ENCODE assay signal across 7 cellular contexts in genomic region chr10:3935141-3935540, GRCh38.
DNase-seq lines count a peak whose midpoint lies in the region; ATAC-seq and TF ChIP-seq lines count a peak whose summit lies in the region.

No MANE protein-coding gene starts in this region.

- H3K4me3 ChIP-seq in fibroblast of villous mesenchyme (ENCODE audit: low read depth, low read length): peak overlapping the region; percentile 45

- no peak for TF ChIP-seq CTCF in fibroblast of villous mesenchyme (IDR thresholded peaks at IDR 0.05; ENCODE audit: insufficient read depth, low read depth, low read length)

- peak; percentile 57 for DNase-seq in activated T-cell treated with anti-CD3 and anti-CD28 coated beads for 4 hours
- peak; percentile 87 for DNase-seq in fibroblast of villous mesenchyme (ENCODE audit: low read depth)
- peak; percentile 63 for DNase-seq in smooth muscle cell of the brain vasculature (ENCODE audit: low read depth, low spot score)
- DNase-seq in caudate nucleus (lab: John Stamatoyannopoulos, UW): no peak
- DNase-seq in superior temporal gyrus (ENCODE audit: extremely low spot score): no peak

- ATAC-seq in GM19324 (IDR thresholded peaks at IDR 0.05; ENCODE audit: low FRiP score, unreplicated experiment) (peak; percentile 92), HG03159 (IDR thresholded peaks at IDR 0.05; ENCODE audit: unreplicated experiment) (peak; percentile 99)

- no peak overlapping the region for H3K27ac ChIP-seq in caudate nucleus (ENCODE audit: low read depth, low read length)

Comparison
In these comparisons a context has a peak if more than half of its experiments do, and no peak if none do; other contexts are left out.
1. DNase-seq: peak in activated T-cell treated with anti-CD3 and anti-CD28 coated beads for 4 hours (single experiment), fibroblast of villous mesenchyme (single experiment) and smooth muscle cell of the brain vasculature (single experiment); none in caudate nucleus (0 of 61) and superior temporal gyrus (single experiment).